25 cellular contexts compared by ENCODE assay signal in the genomic region with DNA sequence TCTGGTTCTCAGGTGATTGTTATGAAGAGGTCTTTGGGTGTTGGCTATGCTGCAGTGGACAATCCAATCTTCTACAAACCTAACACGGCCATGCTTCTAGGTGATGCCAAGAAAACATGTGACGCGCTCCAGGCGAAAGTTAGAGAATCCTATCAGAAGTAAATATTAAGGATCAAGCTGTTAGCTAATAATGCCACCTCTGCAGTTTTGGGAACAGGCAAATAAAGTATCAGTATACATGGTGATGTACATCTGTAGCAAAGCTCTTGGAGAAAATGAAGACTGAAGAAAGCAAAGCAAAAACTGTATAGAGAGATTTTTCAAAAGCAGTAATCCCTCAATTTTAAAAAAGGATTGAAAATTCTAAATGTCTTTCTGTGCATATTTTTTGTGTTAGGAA.
"Had no signal": no experiment of that assay in that cellular context is flagged by ENCODE, and none has a peak within 500 bp of the region (broad histone marks: within the 10 kb centered on the region; RNA-seq: fewer than 3 reads in every experiment).

No MANE protein-coding gene starts in this region.

- H3K27ac ChIP-seq: coronary artery, neural progenitor cell, prostate gland, sigmoid colon, testis, tibial artery had no signal

- ATAC-seq: left lobe of liver; mucosa of descending colon; natural killer cell treated with Interleukin-12 subunit alpha and Interleukin-12 subunit beta and Interleukin-15 and Interleukin-18, amount 100 ng/mL, for 72 hours; right cardiac atrium; stimulated activated effector memory CD8-positive, alpha-beta T cell treated with anti-CD3 and anti-CD28 coated beads, Interleukin-12 subunit alpha, Interleukin-12 subunit beta, amount 100 ng/mL, for 72 hours had no signal

- H3K4me3 ChIP-seq: coronary artery, mucosa of descending colon, neural progenitor cell, prostate gland, sigmoid colon, testis, tibial artery had no signal

- H3K27ac Mint-ChIP-seq: mesothelial cell of epicardium; natural killer cell treated with Interleukin-12 subunit alpha and Interleukin-12 subunit beta and Interleukin-15 and Interleukin-18, amount 100 ng/mL, for 72 hours; neural progenitor cell; stimulated activated effector memory CD8-positive, alpha-beta T cell treated with anti-CD3 and anti-CD28 coated beads, Interleukin-12 subunit alpha, Interleukin-12 subunit beta, amount 100 ng/mL, for 72 hours; type B pancreatic cell had no signal

- H3K4me1 Mint-ChIP-seq: mesothelial cell of epicardium; naive B cell; neural progenitor cell; stimulated activated effector memory CD8-positive, alpha-beta T cell treated with anti-CD3 and anti-CD28 coated beads, Interleukin-12 subunit alpha, Interleukin-12 subunit beta, amount 100 ng/mL, for 72 hours had no signal

- H2AFZ ChIP-seq: neural progenitor cell had no signal

- H3K36me3 ChIP-seq: neural progenitor cell, prostate gland had no signal

- H3K9me3 ChIP-seq: mucosa of descending colon, prostate gland, sigmoid colon, testis, tibial artery had no signal

- H3K27me3 ChIP-seq: neural progenitor cell, sigmoid colon, testis, tibial artery had no signal

- H3K9me3 Mint-ChIP-seq: mesothelial cell of epicardium; natural killer cell treated with Interleukin-12 subunit alpha and Interleukin-12 subunit beta and Interleukin-15 and Interleukin-18, amount 100 ng/mL, for 72 hours; neural progenitor cell; stimulated activated effector memory CD8-positive, alpha-beta T cell treated with anti-CD3 and anti-CD28 coated beads, Interleukin-12 subunit alpha, Interleukin-12 subunit beta, amount 100 ng/mL, for 72 hours; type B pancreatic cell had no signal

- H3K4me3 Mint-ChIP-seq: mesothelial cell of epicardium; naive B cell; natural killer cell treated with Interleukin-12 subunit alpha and Interleukin-12 subunit beta and Interleukin-15 and Interleukin-18, amount 100 ng/mL, for 72 hours; neural progenitor cell; stimulated activated effector memory CD8-positive, alpha-beta T cell treated with anti-CD3 and anti-CD28 coated beads, Interleukin-12 subunit alpha, Interleukin-12 subunit beta, amount 100 ng/mL, for 72 hours; type B pancreatic cell had no signal

- H3K36me3 Mint-ChIP-seq: neural progenitor cell had no signal

- DNase-seq: dermis blood vessel endothelial cell; effector CD4-positive, alpha-beta T cell; hypothalamus; kidney; mesenchymal stem cell; mucosa of descending colon; naive B cell; nucleus accumbens; right cardiac atrium; sigmoid colon; stimulated activated CD4-positive, alpha-beta T cell treated with anti-CD3 and anti-CD28 coated beads, Interleukin-2, amount 100 ng/mL, for 24 hours; stimulated activated CD4-positive, alpha-beta T cell treated with anti-CD3 and anti-CD28 coated beads, Interleukin-4, amount 100 ng/mL, for 24 hours; stimulated activated naive CD4-positive, alpha-beta T cell treated with Interleukin-2 at 50 U/mL for 16 hours; substantia nigra; testis; tibial artery had no signal

- H3K4me1 ChIP-seq: neural progenitor cell, prostate gland, testis had no signal

- FAIRE-seq: frontal cortex, kidney had no signal

- H3K27me3 Mint-ChIP-seq: naive B cell; natural killer cell treated with Interleukin-12 subunit alpha and Interleukin-12 subunit beta and Interleukin-15 and Interleukin-18, amount 100 ng/mL, for 72 hours; type B pancreatic cell had no signal

- H3K4me2 ChIP-seq: neural progenitor cell had no signal

- H3K9ac ChIP-seq: neural progenitor cell had no signal
